ENCODE assay signal across 1 cellular context in genomic region chr6:155444120-155444917, GRCh38.
A peak's percentile ranks its signal among the peaks of the same experiment; 100 is the strongest.
TF ChIP-seq lines count a peak whose summit lies in the region.

No MANE protein-coding gene starts in this region.

TF ChIP-seq in HepG2, 621 proteins besides CTCF, POLR2A, EP300 and RAD21 (continued from another document and continues in another):
- TF ChIP-seq ZSCAN5A (CRISPR knock-in tag; IDR thresholded peaks at IDR 0.05; ENCODE audit: borderline replicate concordance) (peak; percentile 85; the same call in 1 of the 2 replicates), SMAD9 (CRISPR knock-in tag; IDR thresholded peaks at IDR 0.05) (no peak), MIER3 (CRISPR knock-in tag; IDR thresholded peaks at IDR 0.05; ENCODE audit: borderline replicate concordance) (peak; percentile 74; the same call in 1 of the 2 replicates), IKZF4 (CRISPR knock-in tag; IDR thresholded peaks at IDR 0.05; ENCODE audit: borderline replicate concordance, low read depth, not compliant biosample characterization) (no peak), HNRNPH1 (optimal IDR thresholded peaks at IDR 0.05; ENCODE audit: low read depth, low read length) (no peak), TEAD2 (CRISPR knock-in tag; IDR thresholded peaks at IDR 0.05) (no peak), TMF1 (CRISPR knock-in tag; IDR thresholded peaks at IDR 0.05; ENCODE audit: low read depth) (no peak), CEBPZ (IDR thresholded peaks at IDR 0.05; ENCODE audit: low read length) (no peak), BRF2 (CRISPR knock-in tag; IDR thresholded peaks at IDR 0.05) (0 out of 2 replicates have a peak, but pooled peaks have one; percentile 11), ZC3H4 (CRISPR knock-in tag; IDR thresholded peaks at IDR 0.05; ENCODE audit: borderline replicate concordance) (no peak), DNMT1 (CRISPR knock-in tag; IDR thresholded peaks at IDR 0.05) (no peak), SAP130 (CRISPR knock-in tag; IDR thresholded peaks at IDR 0.05; ENCODE audit: low read depth) (peak; percentile 83), ZIK1 (CRISPR knock-in tag; IDR thresholded peaks at IDR 0.05; ENCODE audit: borderline replicate concordance, low read depth) (no peak), ZNF501 (CRISPR knock-in tag; IDR thresholded peaks at IDR 0.05) (no peak), MEIS1 (CRISPR knock-in tag; IDR thresholded peaks at IDR 0.05; ENCODE audit: borderline replicate concordance) (peak; percentile 59; the same call in 1 of the 2 replicates), CHD4 (IDR thresholded peaks at IDR 0.05; ENCODE audit: borderline replicate concordance, low read length) (no peak; the same call in 1 of the 2 replicates), ZNF605 (CRISPR knock-in tag; IDR thresholded peaks at IDR 0.05) (no peak), NFKB2 (CRISPR knock-in tag; IDR thresholded peaks at IDR 0.05; ENCODE audit: borderline replicate concordance) (no peak), PBX3 (CRISPR knock-in tag; IDR thresholded peaks at IDR 0.05; ENCODE audit: borderline replicate concordance) (no peak), CCDC6 (CRISPR knock-in tag; IDR thresholded peaks at IDR 0.05) (peak; percentile 83), ZNF678 (CRISPR knock-in tag; IDR thresholded peaks at IDR 0.05) (no peak), HDAC1 (CRISPR knock-in tag; IDR thresholded peaks at IDR 0.05) (peak; percentile 60; the same call in 1 of the 2 replicates), SOX6 (IDR thresholded peaks at IDR 0.05) (no peak), SOX6 (CRISPR knock-in tag; IDR thresholded peaks at IDR 0.05) (peak; percentile 99), RFX1 (IDR thresholded peaks at IDR 0.05) (no peak), XBP1 (CRISPR knock-in tag; IDR thresholded peaks at IDR 0.05) (no peak), FOXP4 (CRISPR knock-in tag; IDR thresholded peaks at IDR 0.05) (peak; percentile 95), DDIT3 (CRISPR knock-in tag; IDR thresholded peaks at IDR 0.05) (peak; percentile 98), MXD3 (CRISPR knock-in tag; IDR thresholded peaks at IDR 0.05) (no peak), ZNF780A (CRISPR knock-in tag; IDR thresholded peaks at IDR 0.05) (no peak; the same call in 1 of the 2 replicates), JUND (CRISPR knock-in tag; IDR thresholded peaks at IDR 0.05) (peak; percentile 50; the same call in 1 of the 2 replicates), PLRG1 (conservative IDR thresholded peaks at IDR 0.05) (no peak), ZSCAN25 (CRISPR knock-in tag; IDR thresholded peaks at IDR 0.05) (no peak), FOXA1 (IDR thresholded peaks at IDR 0.05) (no peak), FOXA1 (CRISPR knock-in tag; IDR thresholded peaks at IDR 0.05) (peak; percentile 60), DRAP1 (CRISPR knock-in tag; IDR thresholded peaks at IDR 0.05) (peak; percentile 81), TFDP1 (CRISPR knock-in tag; IDR thresholded peaks at IDR 0.05; ENCODE audit: borderline replicate concordance) (peak; percentile 81; the same call in 1 of the 2 replicates), SP1 (IDR thresholded peaks at IDR 0.05) (no peak), SP1 (CRISPR knock-in tag; IDR thresholded peaks at IDR 0.05) (no peak), ZNF646 (CRISPR knock-in tag; IDR thresholded peaks at IDR 0.05) (no peak), SIX1 (CRISPR knock-in tag; IDR thresholded peaks at IDR 0.05; ENCODE audit: borderline replicate concordance) (peak; percentile 97), NFYB (CRISPR knock-in tag; IDR thresholded peaks at IDR 0.05) (no peak), KLF15 (CRISPR knock-in tag; IDR thresholded peaks at IDR 0.05; ENCODE audit: borderline replicate concordance) (no peak), MXI1 (IDR thresholded peaks at IDR 0.05; ENCODE audit: borderline replicate concordance, low read depth, low read length) (no peak), ZNF850 (CRISPR knock-in tag; conservative IDR thresholded peaks at IDR 0.05) (no peak), HOXA7 (CRISPR knock-in tag; IDR thresholded peaks at IDR 0.05) (no peak), ZNF7 (CRISPR knock-in tag; IDR thresholded peaks at IDR 0.05) (no peak)
